Comparison of ENCODE assay signal across 8 cellular contexts in genomic region chr2:55112229-55113016, GRCh38.
A peak's percentile ranks its signal among the peaks of the same experiment; 100 is the strongest.
DNase-seq lines count a peak whose midpoint lies in the region; ATAC-seq and TF ChIP-seq lines count a peak whose summit lies in the region.

No MANE protein-coding gene starts in this region.

- no peak overlapping the region for H3K4me3 Mint-ChIP-seq in activated naive CD4-positive, alpha-beta T cell treated with anti-CD3 and anti-CD28 coated beads for 36 hours

- no peaks in the 10 kb centered on the region for H3K4me1 ChIP-seq in breast epithelium
- peaks cover 4 to 15% of the 10 kb centered on the region in 2 donors for H3K4me1 ChIP-seq in lung (ENCODE audit: control insufficient read depth in 2 of 2, insufficient read depth in 2 of 2, low read length in 2 of 2)
- peaks cover 3% of the 10 kb centered on the region for H3K4me1 ChIP-seq in thymus (ENCODE audit: control insufficient read depth, insufficient read depth, low read length)

- no peaks in the 10 kb centered on the region for H3K27me3 ChIP-seq in breast epithelium
- no peaks in the 10 kb centered on the region for H3K27me3 ChIP-seq in lung (ENCODE audit: control insufficient read depth, insufficient read depth)
- no peaks in the 10 kb centered on the region for H3K27me3 ChIP-seq in thymus (ENCODE audit: control insufficient read depth, insufficient read depth)

- H3K27ac Mint-ChIP-seq in activated naive CD4-positive, alpha-beta T cell treated with anti-CD3 and anti-CD28 coated beads for 36 hours, result no peak overlapping the region

- H3K4me1 Mint-ChIP-seq in activated naive CD4-positive, alpha-beta T cell treated with anti-CD3 and anti-CD28 coated beads for 36 hours (ENCODE audit: low read depth), result no peaks in the 10 kb centered on the region

- H3K36me3 ChIP-seq in breast epithelium (no peaks in the 10 kb centered on the region), lung (ENCODE audit: control insufficient read depth in 2 of 2, insufficient read depth in 2 of 2, low read length in 2 of 2) (no peaks in the 10 kb centered on the region), thymus (ENCODE audit: control insufficient read depth, insufficient read depth) (no peaks in the 10 kb centered on the region)

- 26 to 42% methylated on average over 13 of the region's 13 CpGs for WGBS in lung, 2 donors
- WGBS in thymus, result 64% methylated on average over 13 of the region's 13 CpGs

- no peaks in the 10 kb centered on the region for H3K9me3 ChIP-seq in breast epithelium
- no peaks in the 10 kb centered on the region for H3K9me3 ChIP-seq in lung (ENCODE audit: control insufficient read depth in 2 of 2, insufficient read depth in 1 of 2, low read length in 1 of 2)
- H3K9me3 ChIP-seq in thymus (ENCODE audit: control insufficient read depth), result no peaks in the 10 kb centered on the region

- intact Hi-C loops in breast epithelium (cut with DNase I; ENCODE audit: low total_unique reads), result no loop called here
- intact Hi-C loops in activated naive CD4-positive, alpha-beta T cell treated with anti-CD3 and anti-CD28 coated beads for 36 hours (cut with micrococcal nuclease), result no loop called here

- no peaks in the 10 kb centered on the region for H3K9me3 Mint-ChIP-seq in activated naive CD4-positive, alpha-beta T cell treated with anti-CD3 and anti-CD28 coated beads for 36 hours

- no peaks in the 10 kb centered on the region for H3K36me3 Mint-ChIP-seq in activated naive CD4-positive, alpha-beta T cell treated with anti-CD3 and anti-CD28 coated beads for 36 hours (ENCODE audit: low read depth)

- peak; percentile 80 for DNase-seq in CD1c-positive myeloid dendritic cell (ENCODE audit: extremely low spot score)
- DNase-seq in NCI-H2227 treated with DMSO at 0.1 percent for 48 hours (lab: John Stamatoyannopoulos, UW), result peak; percentile 86
- peak in 1 of 2 donors; percentile 34 for DNase-seq in breast epithelium (ENCODE audit: low spot score in 2 of 2)
- DNase-seq in lung (ENCODE audit: low spot score), result no peak
- DNase-seq in activated naive CD4-positive, alpha-beta T cell treated with anti-CD3 and anti-CD28 coated beads for 36 hours, result no peak
- DNase-seq in stimulated activated CD4-positive, alpha-beta T cell treated with anti-CD3 and anti-CD28 coated beads, Interleukin-2, amount 100 ng/mL, for 48 hours, result no peak

- H3K27ac ChIP-seq in breast epithelium, result peak overlapping the region; percentile 72 to 82
- peak overlapping the region; percentile 42 to 93 for H3K27ac ChIP-seq in lung (ENCODE audit: low read depth in 1 of 2, low read length in 1 of 2)
- peak overlapping the region; percentile 49 for H3K27ac ChIP-seq in thymus (ENCODE audit: low read depth)

- TF ChIP-seq CTCF in breast epithelium (IDR thresholded peaks at IDR 0.05) (no peak), lung (IDR thresholded peaks at IDR 0.05; ENCODE audit: control extremely low read depth, extremely low read depth) (no peak)

- no peak overlapping the region for H3K4me3 ChIP-seq in breast epithelium
- H3K4me3 ChIP-seq in lung, result no peak overlapping the region
- H3K4me3 ChIP-seq in thymus (ENCODE audit: low read length), result no peak overlapping the region

- H3K27me3 Mint-ChIP-seq in activated naive CD4-positive, alpha-beta T cell treated with anti-CD3 and anti-CD28 coated beads for 36 hours (ENCODE audit: low read depth), result no peaks in the 10 kb centered on the region

- no peak for TF ChIP-seq POLR2A in breast epithelium (IDR thresholded peaks at IDR 0.05)
- no peak for TF ChIP-seq POLR2A in GM18505 (IDR thresholded peaks at IDR 0.05; ENCODE audit: borderline replicate concordance, extremely low read depth, insufficient read depth, insufficient read length)

- CTCF ChIA-PET in activated naive CD4-positive, alpha-beta T cell treated with anti-CD3 and anti-CD28 coated beads for 36 hours (lab: Charles Lee), result interaction anchor here (0.6 to 1.5 kb wide), 3 partner anchors 15 to 669 kb away, joined by 3 to 5 read pairs (median 4); no protein-coding TSS in a partner anchor

- peak; percentile 43 for ATAC-seq in lung (ENCODE audit: insufficient read depth, low FRiP score)
- no peak for ATAC-seq in GM18505 (IDR thresholded peaks at IDR 0.05; ENCODE audit: unreplicated experiment)

Comparison
In these comparisons a context has a peak if more than half of its experiments do, and no peak if none do; other contexts are left out.
1. DNase-seq: peak in CD1c-positive myeloid dendritic cell (single experiment) and NCI-H2227 treated with DMSO at 0.1 percent for 48 hours (single experiment); none in lung (single experiment), activated naive CD4-positive, alpha-beta T cell treated with anti-CD3 and anti-CD28 coated beads for 36 hours (single experiment) and stimulated activated CD4-positive, alpha-beta T cell treated with anti-CD3 and anti-CD28 coated beads, Interleukin-2, amount 100 ng/mL, for 48 hours (0 of 2).
2. Peak in every context shown above with its lines, with median percentiles within 50 percentile points of each other: H3K27ac ChIP-seq.